Comparison of ENCODE assay signal across 9 cellular contexts in genomic region chr13:65926750-65927171, GRCh38.
DNase-seq lines count a peak whose midpoint lies in the region; ATAC-seq and TF ChIP-seq lines count a peak whose summit lies in the region.
"Had no signal": no experiment of that assay in that cellular context is flagged by ENCODE, and none has a peak within 500 bp of the region (broad histone marks: within the 10 kb centered on the region; RNA-seq: fewer than 3 reads in every experiment).

No MANE protein-coding gene starts in this region.

- no peak overlapping the region for H3K14ac ChIP-seq in mesenchymal stem cell (ENCODE audit: low read length in 2 of 2)

- no peaks in the 10 kb centered on the region for H3K79me1 ChIP-seq in mesenchymal stem cell (replicated peaks; ENCODE audit: low read length, poor library complexity, severe bottlenecking)

- no peak overlapping the region for H2BK12ac ChIP-seq in mesenchymal stem cell (ENCODE audit: low read length in 2 of 2)

- H3K36me3 ChIP-seq in mesenchymal stem cell (ENCODE audit: control insufficient read depth in 1 of 2, insufficient read depth in 2 of 2, low read depth in 1 of 2, low read length in 2 of 2), result no peaks in the 10 kb centered on the region

- H3K4ac ChIP-seq in mesenchymal stem cell (ENCODE audit: low read depth in 1 of 2, low read length in 2 of 2), result no peak overlapping the region

- H3K4me3 Mint-ChIP-seq in activated T-cell treated with anti-CD3 and anti-CD28 coated beads, Interleukin-2, amount 50 U/mL, for 4 hours, result no peak overlapping the region

- H3K9ac ChIP-seq in mesenchymal stem cell (ENCODE audit: low read length), result no peak overlapping the region

- peak overlapping the region; percentile 37 for H2AFZ ChIP-seq in mesenchymal stem cell (ENCODE audit: low read depth, low read length)

- H3K9me3 ChIP-seq in mesenchymal stem cell (ENCODE audit: control insufficient read depth, low read length), result no peaks in the 10 kb centered on the region
- H3K9me3 ChIP-seq: psoas muscle had no signal

- no peak overlapping the region for H2AK5ac ChIP-seq in mesenchymal stem cell (ENCODE audit: low read length, severe bottlenecking)

- ATAC-seq in GM18520 (IDR thresholded peaks at IDR 0.05; ENCODE audit: unreplicated experiment) (peak; percentile 53), HG03432 (IDR thresholded peaks at IDR 0.05; ENCODE audit: unreplicated experiment) (peak; percentile 84)
- ATAC-seq in activated T-cell treated with anti-CD3 and anti-CD28 coated beads, Interleukin-2, amount 50 U/mL, for 4 hours, result no peak

- H3K4me2 ChIP-seq in mesenchymal stem cell (ENCODE audit: low read length, poor library complexity, severe bottlenecking), result no peak overlapping the region

- H2BK5ac ChIP-seq in mesenchymal stem cell (ENCODE audit: low read depth, low read length, poor library complexity, severe bottlenecking), result no peak overlapping the region

- no peak overlapping the region for H3K18ac ChIP-seq in mesenchymal stem cell (ENCODE audit: low read depth in 1 of 2, low read length in 2 of 2)

- DNase-seq in cardiac fibroblast (ENCODE audit: low read depth in 2 of 2) (peak in 1 of 2 donors; percentile 39), mesenchymal stem cell (no peak), DMS114 treated with DMSO at 0.1 percent for 48 hours (lab: John Stamatoyannopoulos, UW; ENCODE audit: unreplicated experiment) (no peak), OCI-M2 (lab: John Stamatoyannopoulos, UW; ENCODE audit: unreplicated experiment) (no peak), SK-N-DZ (ENCODE audit: low spot score) (no peak)
- no peak for DNase-seq in activated T-cell treated with anti-CD3 and anti-CD28 coated beads, Interleukin-2, amount 50 U/mL, for 4 hours

- H4K91ac ChIP-seq in mesenchymal stem cell (ENCODE audit: low read length), result no peak overlapping the region

- WGBS in mesenchymal stem cell, result 41% methylated on average over 7 of the region's 7 CpGs

- H2BK120ac ChIP-seq in mesenchymal stem cell (ENCODE audit: low read depth, low read length), result no peak overlapping the region

- TF ChIP-seq CTCF in cardiac fibroblast (IDR thresholded peaks at IDR 0.05; ENCODE audit: low read depth, low read length), result peak; percentile 29

- H3K4me3 ChIP-seq in cardiac fibroblast (replicated peaks in 1 of 2; ENCODE audit: low read depth in 2 of 2, low read length in 2 of 2), result no peak overlapping the region
- no peak overlapping the region for H3K4me3 ChIP-seq in mesenchymal stem cell (ENCODE audit: insufficient read depth in 1 of 2, low read depth in 1 of 2, low read length in 2 of 2)
- H3K4me3 ChIP-seq: psoas muscle had no signal

- H3K27me3 Mint-ChIP-seq in activated T-cell treated with anti-CD3 and anti-CD28 coated beads, Interleukin-2, amount 50 U/mL, for 4 hours (ENCODE audit: low read depth), result no peaks in the 10 kb centered on the region

- H3K36me3 Mint-ChIP-seq in activated T-cell treated with anti-CD3 and anti-CD28 coated beads, Interleukin-2, amount 50 U/mL, for 4 hours (ENCODE audit: insufficient read depth), result no peaks in the 10 kb centered on the region

- H2BK15ac ChIP-seq in mesenchymal stem cell (ENCODE audit: low read depth, poor library complexity, severe bottlenecking), result no peak overlapping the region

- no peaks in the 10 kb centered on the region for H3K4me1 ChIP-seq in mesenchymal stem cell (ENCODE audit: control insufficient read depth, insufficient read depth, low read depth, low read length)
- H3K4me1 ChIP-seq: psoas muscle had no signal

- H3K27ac ChIP-seq in mesenchymal stem cell (ENCODE audit: low read length, poor library complexity, severe bottlenecking), result no peak overlapping the region
- H3K27ac ChIP-seq: psoas muscle had no signal

- H3K9me3 Mint-ChIP-seq in activated T-cell treated with anti-CD3 and anti-CD28 coated beads, Interleukin-2, amount 50 U/mL, for 4 hours, result peaks cover 17% of the 10 kb centered on the region

- no peaks in the 10 kb centered on the region for H3K4me1 Mint-ChIP-seq in activated T-cell treated with anti-CD3 and anti-CD28 coated beads, Interleukin-2, amount 50 U/mL, for 4 hours (ENCODE audit: low read depth)

- no peak overlapping the region for H3K23ac ChIP-seq in mesenchymal stem cell (ENCODE audit: low read length in 2 of 2)

- no peaks in the 10 kb centered on the region for H3K27me3 ChIP-seq in mesenchymal stem cell (ENCODE audit: control insufficient read depth in 1 of 2, insufficient read depth in 1 of 2, low read length in 2 of 2)

- no peak overlapping the region for H4K8ac ChIP-seq in mesenchymal stem cell (ENCODE audit: low read length)

Comparison
In these comparisons a context has a peak if more than half of its experiments do, and no peak if none do; other contexts are left out.
1. ATAC-seq: peak in GM18520 (single experiment) and HG03432 (single experiment); none in activated T-cell treated with anti-CD3 and anti-CD28 coated beads, Interleukin-2, amount 50 U/mL, for 4 hours (0 of 2).